Comparison of ENCODE assay signal across 24 cellular contexts in genomic region chr15:67528536-67528935, GRCh38. TPM values are rescaled to one million over a fixed set of nuclear protein-coding genes. Genes with fewer than 3 reads are reported as not detected.
DNase-seq lines count a peak whose midpoint lies in the region; ATAC-seq, FAIRE-seq and TF ChIP-seq lines count a peak whose summit lies in the region.
"Had no signal": no experiment of that assay in that cellular context is flagged by ENCODE, and none has a peak within 500 bp of the region (broad histone marks: within the 10 kb centered on the region; RNA-seq: fewer than 3 reads in every experiment).

No MANE protein-coding gene starts in this region.

- H3K4me3 ChIP-seq in skeletal muscle tissue (ENCODE audit: low read length in 3 of 3), result no peak overlapping the region
- no peak overlapping the region for H3K4me3 ChIP-seq in pancreas
- H3K4me3 ChIP-seq: A549; BLaER1 treated with 17β-estradiol and CSF1 and Interleukin-3, amounts not matched to agents 10 nM and 100 nM; GM23248 had no signal

- intact Hi-C loops in pancreas (cut with DNase I), result no loop called here

- TF ChIP-seq CTCF in nephron progenitor cell (IDR thresholded peaks at IDR 0.05) (no peak), pancreas (IDR thresholded peaks at IDR 0.05) (no peak)

- peaks cover 33% of the 10 kb centered on the region for H3K36me3 Mint-ChIP-seq in nephron progenitor cell (ENCODE audit: low read depth)

- no peaks in the 10 kb centered on the region for H3K9me3 Mint-ChIP-seq in nephron progenitor cell
- H3K9me3 Mint-ChIP-seq: CD14-positive monocyte; CD4-positive, alpha-beta T cell; CD8-positive, alpha-beta memory T cell had no signal

- DNase-seq in left kidney (ENCODE audit: low read depth, low spot score) (peak; percentile 58), nephron progenitor cell (no peak), LoVo (ENCODE audit: low spot score) (no peak), pancreas (no peak)
- DNase-seq: 8988T; ACHN; AML-193; BE2C; CD4-positive, alpha-beta T cell; CD8-positive, alpha-beta memory T cell; DMS 273 treated with DMSO at 0.1 percent for 48 hours; DMS79; EL; GM23248; H7; HCEC 1CT had no signal

- FAIRE-seq in pancreas (lab: Jason Lieb, UNC), result no peak
- FAIRE-seq: D721Med, GM12892, H1 had no signal

- H3K9me3 ChIP-seq in skeletal muscle tissue (ENCODE audit: control insufficient read depth in 3 of 3, low read length in 3 of 3), result no peaks in the 10 kb centered on the region
- no peaks in the 10 kb centered on the region for H3K9me3 ChIP-seq in pancreas
- H3K9me3 ChIP-seq: A549; BE2C; BLaER1 treated with 17β-estradiol and CSF1 and Interleukin-3, amounts not matched to agents 10 nM and 100 nM had no signal

- WGBS in pancreas, 2 donors, result 94 to 98% methylated on average over 2 of the region's 2 CpGs

- H3K27me3 ChIP-seq in skeletal muscle tissue (ENCODE audit: control insufficient read depth in 3 of 3, insufficient read depth in 3 of 3, low read length in 3 of 3), result no peaks in the 10 kb centered on the region
- H3K27me3 ChIP-seq in pancreas, result no peaks in the 10 kb centered on the region
- H3K27me3 ChIP-seq: BE2C; BLaER1 treated with 17β-estradiol and CSF1 and Interleukin-3, amounts not matched to agents 10 nM and 100 nM had no signal

- no peak overlapping the region for H3K9ac ChIP-seq in skeletal muscle tissue (ENCODE audit: low read depth in 1 of 3, low read length in 3 of 3)
- H3K9ac ChIP-seq: BLaER1 treated with 17β-estradiol and CSF1 and Interleukin-3, amounts not matched to agents 10 nM and 100 nM; GM23248 had no signal

- H3K27ac ChIP-seq in skeletal muscle tissue (ENCODE audit: low read depth, low read length) (peak overlapping the region; percentile 82), pancreas (no peak overlapping the region)
- H3K27ac ChIP-seq: A549; BLaER1 treated with 17β-estradiol and CSF1 and Interleukin-3, amounts not matched to agents 10 nM and 100 nM; GM23248 had no signal

- peaks cover 32% of the 10 kb centered on the region for H3K4me1 Mint-ChIP-seq in nephron progenitor cell

- no peak overlapping the region for H3K27ac Mint-ChIP-seq in nephron progenitor cell
- H3K27ac Mint-ChIP-seq: CD14-positive monocyte; CD4-positive, alpha-beta T cell; CD8-positive, alpha-beta memory T cell had no signal

- peaks cover 2% of the 10 kb centered on the region for H3K27me3 Mint-ChIP-seq in nephron progenitor cell (ENCODE audit: low read depth, poor library complexity)
- H3K27me3 Mint-ChIP-seq: CD4-positive, alpha-beta T cell; CD8-positive, alpha-beta memory T cell had no signal

- peaks cover 9 to 16% (median 15%) of the 10 kb centered on the region in 3 donors for H3K4me1 ChIP-seq in skeletal muscle tissue (ENCODE audit: control insufficient read depth in 3 of 3, insufficient read depth in 3 of 3, low read length in 3 of 3)
- H3K4me1 ChIP-seq in pancreas, result peaks cover 0 to 11% (median 6%) of the 10 kb centered on the region in 3 donors
- H3K4me1 ChIP-seq: BE2C had no signal

- peak overlapping the region; percentile 58 for H3K4me3 Mint-ChIP-seq in nephron progenitor cell
- H3K4me3 Mint-ChIP-seq: CD14-positive monocyte; CD4-positive, alpha-beta T cell; CD8-positive, alpha-beta memory T cell had no signal

- ATAC-seq in HG02798 (IDR thresholded peaks at IDR 0.05; ENCODE audit: poor library complexity, unreplicated experiment) (no peak), pancreas (no peak)
- ATAC-seq: A549 had no signal

- H3K36me3 ChIP-seq in skeletal muscle tissue (ENCODE audit: control insufficient read depth in 3 of 3, insufficient read depth in 3 of 3, low read length in 3 of 3) (peaks cover 0 to 3% (median 0%) of the 10 kb centered on the region in 3 donors), pancreas (peaks cover 0 to 7% (median 0%) of the 10 kb centered on the region in 3 donors)

RNA-seq across cellular contexts. Expression of gene C15orf61, which starts 7.6 kb away (rescaled TPM):
- total RNA-seq in skeletal muscle tissue, result 7.3 TPM
- 1 to 10 TPM; 2.6 to 5.2 (median 3.3) TPM for total RNA-seq in pancreas
- 1 to 10 TPM; 1.7 to 2.8 TPM for polyA plus RNA-seq in pancreas

RNA-seq across cellular contexts. Expression of gene MAP2K5, which starts 14.0 kb away (rescaled TPM):
- total RNA-seq in skeletal muscle tissue, result 19.3 TPM
- 10 to 100 TPM in 4 of 6 donors, 1 to 10 TPM in 2; 9.3 to 14.8 (median 10.4) TPM for total RNA-seq in pancreas
- 1 to 10 TPM; 5.5 to 8.8 TPM for polyA plus RNA-seq in pancreas
